8 cellular contexts compared by ENCODE assay signal in the genomic region with DNA sequence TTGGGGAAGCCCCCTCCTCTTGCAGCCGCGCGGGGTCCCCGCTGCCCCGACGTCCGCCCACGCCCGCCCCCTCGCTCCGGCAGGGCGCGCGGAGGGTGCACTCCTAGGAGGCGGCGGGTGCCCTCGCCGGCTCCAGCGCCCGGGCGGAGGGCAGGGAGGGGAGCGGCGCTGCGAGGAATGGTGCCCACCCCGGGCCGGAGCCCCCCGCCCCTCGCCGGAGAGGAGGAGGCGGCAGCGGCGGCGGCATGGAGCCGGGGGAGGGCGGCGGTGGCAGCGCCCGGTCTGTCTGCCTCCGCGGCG. TPM values are rescaled to one million over a fixed set of nuclear protein-coding genes. Genes with fewer than 3 reads are reported as not detected.
A peak's percentile ranks its signal among the peaks of the same experiment; 100 is the strongest.
DNase-seq lines count a peak whose midpoint lies in the region; ATAC-seq, FAIRE-seq and TF ChIP-seq lines count a peak whose summit lies in the region.

No MANE protein-coding gene starts in this region.

- H3K4me1 ChIP-seq in rectal smooth muscle tissue (ENCODE audit: control insufficient read depth, insufficient read depth, low read length), result peaks cover 4% of the 10 kb centered on the region

- no peaks in the 10 kb centered on the region for H3K36me3 ChIP-seq in bronchial epithelial cell (ENCODE audit: control insufficient read depth, insufficient read depth, low read length)
- H3K36me3 ChIP-seq in rectal smooth muscle tissue (ENCODE audit: control insufficient read depth, insufficient read depth, low read length), result no peaks in the 10 kb centered on the region

- ATAC-seq in GM19035 (IDR thresholded peaks at IDR 0.05; ENCODE audit: unreplicated experiment) (peak; percentile 6), HG02981 (IDR thresholded peaks at IDR 0.05; ENCODE audit: unreplicated experiment) (peak; percentile 5), GM18861 (IDR thresholded peaks at IDR 0.05; ENCODE audit: unreplicated experiment) (no peak), GM18873 (IDR thresholded peaks at IDR 0.05; ENCODE audit: low FRiP score, unreplicated experiment) (no peak)

- H3K27me3 ChIP-seq in bronchial epithelial cell (ENCODE audit: control insufficient read depth, insufficient read depth, low read length) (peaks cover 9% of the 10 kb centered on the region), rectal smooth muscle tissue (ENCODE audit: control insufficient read depth, insufficient read depth, low read length) (no peaks in the 10 kb centered on the region)

- no peak overlapping the region for H3K9ac ChIP-seq in rectal smooth muscle tissue (ENCODE audit: low read length)

- FAIRE-seq in bronchial epithelial cell (lab: Jason Lieb, UNC), result no peak

- no peak overlapping the region for H3K27ac ChIP-seq in rectal smooth muscle tissue (ENCODE audit: low read depth, low read length)

- H3K4me3 ChIP-seq in bronchial epithelial cell (ENCODE audit: low read depth, low read length) (peak overlapping the region; percentile 53), rectal smooth muscle tissue (ENCODE audit: low read length) (peak overlapping the region; percentile 70)

- no peak for TF ChIP-seq CTCF in bronchial epithelial cell (IDR thresholded peaks at IDR 0.05; ENCODE audit: insufficient read depth, low read length, severe bottlenecking)

- DNase-seq in bronchial epithelial cell (ENCODE audit: low read depth) (no peak), GOT3 (lab: John Stamatoyannopoulos, UW) (no peak), dermis blood vessel endothelial cell (no peak)

RNA-seq across cellular contexts. Expression of gene FAM78B, which starts 0.5 kb away (rescaled TPM):
- total RNA-seq in bronchial epithelial cell (0.13 and 0.26 TPM in 2 replicates), dermis blood vessel endothelial cell (0.34 and 1.2 TPM in 2 replicates)

Comparison
In these comparisons a context has a peak if more than half of its experiments do, and no peak if none do; other contexts are left out.
1. ATAC-seq: peak in GM19035 (single experiment) and HG02981 (single experiment); none in GM18861 (single experiment) and GM18873 (single experiment).